ENCODE assay signal across 8 cellular contexts in the genomic region with DNA sequence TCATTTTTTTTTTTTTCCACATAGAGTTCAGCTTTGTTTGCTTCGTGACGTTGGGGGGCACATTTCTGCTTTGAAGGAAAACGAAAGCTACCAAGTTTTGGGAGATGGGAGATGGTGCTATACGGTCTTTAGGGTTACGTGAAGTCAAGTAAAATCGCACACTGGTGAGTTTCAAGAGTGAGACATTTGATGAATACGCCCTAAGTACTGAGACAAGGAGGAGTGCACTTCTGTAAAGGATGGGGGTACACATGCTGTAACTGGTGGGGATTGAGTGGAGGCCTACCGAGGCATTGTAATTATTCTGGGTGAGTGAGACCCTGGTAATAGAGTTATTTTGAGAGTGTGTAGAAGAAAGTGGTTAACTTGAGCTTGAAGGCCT. TPM values are rescaled to one million over a fixed set of nuclear protein-coding genes. Genes with fewer than 3 reads are reported as not detected.
DNase-seq lines count a peak whose midpoint lies in the region; ATAC-seq, FAIRE-seq and TF ChIP-seq lines count a peak whose summit lies in the region.

No MANE protein-coding gene starts in this region.

- intact Hi-C loops in Panc1 (cut with micrococcal nuclease; ENCODE audit: unreplicated experiment) = no loop called here
- intact Hi-C loops in naive thymus-derived CD4-positive, alpha-beta T cell (cut with micrococcal nuclease) = loop anchor here in 1 of 2 donors (1.0 kb wide), 1 partner anchor 393 kb away; a partner anchor contains a TSS

- TF ChIP-seq CTCF in Panc1 (IDR thresholded peaks at IDR 0.05) = no peak
- no peak for TF ChIP-seq CTCF in endothelial cell (IDR thresholded peaks at IDR 0.05; ENCODE audit: unreplicated experiment)

- peak; percentile 58 for FAIRE-seq in GM18507 (lab: Jason Lieb, UNC)

- H3K36me3 ChIP-seq in Panc1 (ENCODE audit: control insufficient read depth, insufficient read depth, low read length) = no peaks in the 10 kb centered on the region
- H3K36me3 ChIP-seq in naive thymus-derived CD4-positive, alpha-beta T cell (ENCODE audit: control insufficient read depth in 2 of 3, insufficient read depth in 3 of 3, low read length in 3 of 3) = no peaks in the 10 kb centered on the region

- H3K27ac ChIP-seq in Panc1 (ENCODE audit: low read length) = peak overlapping the region; percentile 96
- peak overlapping the region; percentile 87 for H3K27ac ChIP-seq in naive thymus-derived CD4-positive, alpha-beta T cell (ENCODE audit: low read depth, low read length)

- H3K27ac Mint-ChIP-seq in endothelial cell (ENCODE audit: unreplicated experiment) = peak overlapping the region; percentile 95
- H3K27ac Mint-ChIP-seq in naive thymus-derived CD4-positive, alpha-beta T cell = peak overlapping the region; percentile 92 to 99 (median 96)

- no peaks in the 10 kb centered on the region for H3K36me3 Mint-ChIP-seq in endothelial cell (ENCODE audit: low read depth, unreplicated experiment)
- H3K36me3 Mint-ChIP-seq in naive thymus-derived CD4-positive, alpha-beta T cell = peaks cover 0 to 19% (median 7%) of the 10 kb centered on the region in 5 donors

- in situ Hi-C loops in Panc1 (cut with HindIII; ENCODE audit: low pct_unique_long_range_greater_than_20kb, low sequenced_read_pairs) = no loop called here

- H3K4me3 Mint-ChIP-seq in endothelial cell (ENCODE audit: unreplicated experiment) = peak overlapping the region; percentile 100
- peak overlapping the region; percentile 89 to 99 (median 96) for H3K4me3 Mint-ChIP-seq in naive thymus-derived CD4-positive, alpha-beta T cell

- peak overlapping the region; percentile 77 to 85 for H3K4me3 ChIP-seq in Panc1 (ENCODE audit: low read depth in 2 of 2, low read length in 2 of 2)
- H3K4me3 ChIP-seq in naive thymus-derived CD4-positive, alpha-beta T cell (ENCODE audit: low read length) = peak overlapping the region; percentile 97

- no peak for DNase-seq in GM18507 (ENCODE audit: extremely low spot score, insufficient read length, low read depth)
- no peak for DNase-seq in Panc1 (ENCODE audit: low read depth, low spot score)
- DNase-seq in endothelial cell (ENCODE audit: low spot score) = no peak
- DNase-seq in naive thymus-derived CD4-positive, alpha-beta T cell = peak in 4 of 9 donors; percentile 7 to 21 (median 14)
- no peak for DNase-seq in NCI-H2227 treated with DMSO at 0.1 percent for 48 hours (lab: John Stamatoyannopoulos, UW)
- DNase-seq in NCI-H526 treated with DMSO at 0.1 percent for 48 hours (lab: John Stamatoyannopoulos, UW) = no peak

- peaks cover 2% of the 10 kb centered on the region; the same call in 1 of the 2 replicates for H3K4me1 ChIP-seq in Panc1 (ENCODE audit: control insufficient read depth, insufficient read depth, low read length)
- H3K4me1 ChIP-seq in naive thymus-derived CD4-positive, alpha-beta T cell (ENCODE audit: control insufficient read depth in 2 of 2, insufficient read depth in 2 of 2, low read length in 2 of 2) = peaks cover 0 to 13% of the 10 kb centered on the region in 2 donors

- no TSS peak for BruUV-seq in Panc1 (replicated peaks; lab: Mats Ljungman, UMichigan)

- H3K9me3 Mint-ChIP-seq in endothelial cell (ENCODE audit: unreplicated experiment) = no peaks in the 10 kb centered on the region
- peaks cover 0 to 3% (median 0%) of the 10 kb centered on the region in 11 donors for H3K9me3 Mint-ChIP-seq in naive thymus-derived CD4-positive, alpha-beta T cell

- H3K9me3 ChIP-seq in Panc1 (ENCODE audit: control insufficient read depth, insufficient read depth, low read depth, low read length) = no peaks in the 10 kb centered on the region
- no peaks in the 10 kb centered on the region for H3K9me3 ChIP-seq in naive thymus-derived CD4-positive, alpha-beta T cell (ENCODE audit: control insufficient read depth in 2 of 3, low read length in 3 of 3)

- POLR2A ChIA-PET in Panc1 (lab: Charles Lee) = no interaction called here
- POLR2A ChIA-PET in naive thymus-derived CD4-positive, alpha-beta T cell (lab: Charles Lee) = interaction anchor here (0.7 to 2.6 kb wide), 4 partner anchors 24 to 393 kb away, joined by 3 to 13 read pairs (median 4); a partner anchor contains a TSS

- ATAC-seq in Panc1 (peak; percentile 59), HG02884 (IDR thresholded peaks at IDR 0.05; ENCODE audit: unreplicated experiment) (no peak), HG02588 (IDR thresholded peaks at IDR 0.05; ENCODE audit: unreplicated experiment) (no peak)
- peak; percentile 6 for ATAC-seq in naive thymus-derived CD4-positive, alpha-beta T cell

- peaks cover 18% of the 10 kb centered on the region for H3K4me1 Mint-ChIP-seq in endothelial cell (ENCODE audit: unreplicated experiment)
- peaks cover 24 to 71% (median 56%) of the 10 kb centered on the region in 7 donors for H3K4me1 Mint-ChIP-seq in naive thymus-derived CD4-positive, alpha-beta T cell

- H3K27me3 Mint-ChIP-seq in endothelial cell (ENCODE audit: unreplicated experiment) = no peaks in the 10 kb centered on the region
- H3K27me3 Mint-ChIP-seq in naive thymus-derived CD4-positive, alpha-beta T cell = no peaks in the 10 kb centered on the region

- no peaks in the 10 kb centered on the region for H3K27me3 ChIP-seq in Panc1 (ENCODE audit: control insufficient read depth, insufficient read depth, low read length)
- no peaks in the 10 kb centered on the region for H3K27me3 ChIP-seq in naive thymus-derived CD4-positive, alpha-beta T cell (ENCODE audit: control insufficient read depth in 2 of 2, insufficient read depth in 2 of 2, low read length in 2 of 2)

- CTCF ChIA-PET in Panc1 (lab: Charles Lee) = interaction anchor here (0.6 kb wide), 1 partner anchor 81 kb away, joined by 3 read pairs; no protein-coding TSS in a partner anchor
- CTCF ChIA-PET in naive thymus-derived CD4-positive, alpha-beta T cell (lab: Charles Lee) = interaction anchor here (1.0 kb wide), 1 partner anchor 394 kb away, joined by 4 read pairs; no protein-coding TSS in a partner anchor

RNA-seq across cellular contexts. Expression of a gene that starts 0.5 kb away (rescaled TPM):
- total RNA-seq in Panc1 (2021; ENCODE audit: unreplicated experiment) = 93.2 TPM
- polyA plus RNA-seq in Panc1 (2012; ENCODE audit: insufficient read length) = 62.3 TPM
- 127 TPM for total RNA-seq in endothelial cell (ENCODE audit: unreplicated experiment)
- total RNA-seq in naive thymus-derived CD4-positive, alpha-beta T cell = 100 to 1,000 TPM in 1 of 5 experiments, 10 to 100 TPM in 4; 66.6 to 140 (median 75.3) TPM
- 100 to 1,000 TPM; 123 to 175 TPM for polyA plus RNA-seq in naive thymus-derived CD4-positive, alpha-beta T cell

RNA-seq across cellular contexts. Expression of a gene that starts 0.7 kb away (rescaled TPM):
- total RNA-seq in Panc1 (2021; ENCODE audit: unreplicated experiment) (1.5 TPM), endothelial cell (ENCODE audit: unreplicated experiment) (5.1 TPM)
- 2.0 TPM for polyA plus RNA-seq in Panc1 (2012; ENCODE audit: insufficient read length)
- total RNA-seq in naive thymus-derived CD4-positive, alpha-beta T cell = 1 to 10 TPM in 3 of 5 experiments, under 1 TPM in 2; 0.46 to 2.6 (median 1.0) TPM
- 10 to 100 TPM in 1 of 2 donors, 1 to 10 TPM in 1; 6.4 to 11.1 TPM for polyA plus RNA-seq in naive thymus-derived CD4-positive, alpha-beta T cell

Comparison
In these comparisons a context has a peak if more than half of its experiments do, and no peak if none do; other contexts are left out.
1. ATAC-seq: peak in Panc1 (single experiment) and naive thymus-derived CD4-positive, alpha-beta T cell (single experiment); none in HG02884 (single experiment) and HG02588 (single experiment).